In the genomic region with DNA sequence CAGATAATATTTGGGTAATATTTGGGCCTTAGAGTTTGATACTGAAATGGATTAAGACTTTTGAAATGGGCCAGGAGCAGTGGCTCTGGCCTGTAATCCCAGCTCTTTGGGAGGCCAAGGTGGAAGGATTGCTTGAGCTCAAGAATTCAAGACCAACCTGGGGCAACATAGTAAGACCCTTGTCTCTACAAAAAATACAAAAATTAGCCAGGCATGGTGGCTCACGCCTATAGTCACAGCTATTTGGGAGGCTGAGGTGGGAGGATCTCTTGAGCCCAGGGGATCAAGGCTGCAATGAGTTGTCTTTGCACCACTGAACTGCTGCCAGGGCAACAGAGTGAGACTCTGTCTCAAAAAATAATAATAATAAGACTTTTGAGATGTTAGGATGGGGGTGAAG, we compare ENCODE assay signal across 12 cellular contexts. TPM values are rescaled to one million over a fixed set of nuclear protein-coding genes. Genes with fewer than 3 reads are reported as not detected.
DNase-seq lines count a peak whose midpoint lies in the region; ATAC-seq and TF ChIP-seq lines count a peak whose summit lies in the region.
"Had no signal": no experiment of that assay in that cellular context is flagged by ENCODE, and none has a peak within 500 bp of the region (broad histone marks: within the 10 kb centered on the region; RNA-seq: fewer than 3 reads in every experiment).

No MANE protein-coding gene starts in this region.

- H3K9ac ChIP-seq in Karpas-422 (ENCODE audit: low read length) = peak overlapping the region; percentile 88
- no peak overlapping the region for H3K9ac ChIP-seq in mammary epithelial cell (ENCODE audit: insufficient read depth, low read length)

- WGBS in mammary epithelial cell (ENCODE audit: low coverage, missing lambda C conversion rate) = 100% methylated on average over 1 of the region's 1 CpG

- peaks cover 22% of the 10 kb centered on the region for H3K36me3 ChIP-seq in CD4-positive, CD25-positive, alpha-beta regulatory T cell (ENCODE audit: control insufficient read depth, insufficient read depth, low read length)
- peaks cover 22% of the 10 kb centered on the region for H3K36me3 ChIP-seq in Karpas-422 (ENCODE audit: insufficient read depth, low read length)
- peaks cover 2% of the 10 kb centered on the region for H3K36me3 ChIP-seq in mammary epithelial cell (ENCODE audit: insufficient read depth, low read length)

- CTCF ChIA-PET in mammary epithelial cell (lab: Charles Lee; ENCODE audit: low non-redundant PET) = no interaction called here

- no peaks in the 10 kb centered on the region for H3K9me2 ChIP-seq in Karpas-422 (replicated peaks; ENCODE audit: insufficient read depth, low read length)

- peaks cover 2 to 9% of the 10 kb centered on the region in 2 experiments for H3K9me3 ChIP-seq in CD4-positive, CD25-positive, alpha-beta regulatory T cell (ENCODE audit: control insufficient read depth in 2 of 2, low read length in 2 of 2)
- H3K9me3 ChIP-seq in Karpas-422 (ENCODE audit: low read length) (no peaks in the 10 kb centered on the region; the same call in 1 of the 2 replicates), mammary epithelial cell (replicated peaks; ENCODE audit: insufficient read depth, low read length) (peaks cover 3% of the 10 kb centered on the region)

- H3K9me3 Mint-ChIP-seq in CD4-positive, CD25-positive, alpha-beta regulatory T cell = peaks cover 0 to 13% (median 4%) of the 10 kb centered on the region in 7 donors
- H3K9me3 Mint-ChIP-seq in neural crest cell = no peaks in the 10 kb centered on the region

- H3K79me2 ChIP-seq in Karpas-422 (ENCODE audit: low read length) = peaks cover 20% of the 10 kb centered on the region
- H3K79me2 ChIP-seq in mammary epithelial cell (ENCODE audit: insufficient read depth, low read length) = peaks cover 12% of the 10 kb centered on the region

- H3K4me1 ChIP-seq in CD4-positive, CD25-positive, alpha-beta regulatory T cell (ENCODE audit: control insufficient read depth, insufficient read depth, low read length, poor library complexity, severe bottlenecking) = peaks cover 20% of the 10 kb centered on the region
- H3K4me1 ChIP-seq in Karpas-422 (ENCODE audit: low read length) (peaks cover 18% of the 10 kb centered on the region), mammary epithelial cell (ENCODE audit: insufficient read depth, low read length) (no peaks in the 10 kb centered on the region)

- intact Hi-C loops in mammary epithelial cell (cut with micrococcal nuclease) = no loop called here

- H4K20me1 ChIP-seq in Karpas-422 (ENCODE audit: insufficient read depth, low read depth, low read length) (no peaks in the 10 kb centered on the region), mammary epithelial cell (ENCODE audit: insufficient read depth, low read length) (no peaks in the 10 kb centered on the region)

- H3K4me3 ChIP-seq in CD4-positive, CD25-positive, alpha-beta regulatory T cell (ENCODE audit: low read depth, low read length) = peak overlapping the region; percentile 86
- H3K4me3 ChIP-seq in Karpas-422 (ENCODE audit: low read length) (peak overlapping the region; percentile 89), mammary epithelial cell (replicated peaks in 1 of 3; ENCODE audit: insufficient read depth in 1 of 3, low read depth in 2 of 3, low read length in 3 of 3) (no peak overlapping the region)

- H3K4me2 ChIP-seq in Karpas-422 (ENCODE audit: low read depth, low read length, poor library complexity, severe bottlenecking) (peak overlapping the region; percentile 92), mammary epithelial cell (ENCODE audit: insufficient read depth, low read depth, low read length) (peak overlapping the region; percentile 86)

- H3K27ac Mint-ChIP-seq in CD4-positive, CD25-positive, alpha-beta regulatory T cell = peak overlapping the region; percentile 95 to 98 (median 97)
- H3K27ac Mint-ChIP-seq in neural crest cell (ENCODE audit: unreplicated experiment) = no peak overlapping the region

- no peaks in the 10 kb centered on the region for H3K27me3 ChIP-seq in CD4-positive, CD25-positive, alpha-beta regulatory T cell (ENCODE audit: control insufficient read depth, insufficient read depth, low read length)
- H3K27me3 ChIP-seq in Karpas-422 (ENCODE audit: low read length) (no peaks in the 10 kb centered on the region), mammary epithelial cell (ENCODE audit: insufficient read depth, low read length) (no peaks in the 10 kb centered on the region)

- no peak for ATAC-seq in CD4-positive, CD25-positive, alpha-beta regulatory T cell (ENCODE audit: low read depth in 2 of 2)
- no peak for ATAC-seq in GM19452 (IDR thresholded peaks at IDR 0.05; ENCODE audit: unreplicated experiment)
- no peak for ATAC-seq in GM21619 (IDR thresholded peaks at IDR 0.05; ENCODE audit: unreplicated experiment)

- no peak for DNase-seq in CD4-positive, CD25-positive, alpha-beta regulatory T cell
- no peak for DNase-seq in Karpas-422
- no peak for DNase-seq in mammary epithelial cell
- no peak for DNase-seq in neural crest cell (ENCODE audit: low read depth, low spot score)
- no peak for DNase-seq in DMS153 (lab: John Stamatoyannopoulos, UW)
- no peak for DNase-seq in NCI-H1048 (lab: John Stamatoyannopoulos, UW)
- DNase-seq: activated CD8-positive, alpha-beta memory T cell treated with anti-CD3 and anti-CD28 coated beads, Interleukin-2, amount 50 U/mL, for 48 hours; KG1; NCI-H510A; substantia nigra had no signal

- dilution Hi-C loops in mammary epithelial cell (cut with HindIII; ENCODE audit: low sequenced_read_pairs) = loop anchor here (5.0 kb wide), 1 partner anchor 50 kb away; no protein-coding TSS in a partner anchor

- TF ChIP-seq CTCF in mammary epithelial cell (conservative IDR thresholded peaks at IDR 0.05 in 1 of 2, IDR thresholded peaks at IDR 0.05 in 1 of 2; ENCODE audit: extremely low read depth in 1 of 2, insufficient read depth in 1 of 2, low read depth in 1 of 2, low read length in 2 of 2) (no peak), neural crest cell (conservative IDR thresholded peaks at IDR 0.05) (no peak)

- H3K27ac ChIP-seq in CD4-positive, CD25-positive, alpha-beta regulatory T cell (ENCODE audit: insufficient read depth, low read length, poor library complexity, severe bottlenecking) = peak overlapping the region; percentile 88
- no peak overlapping the region for H3K27ac ChIP-seq in Karpas-422 (ENCODE audit: low read length)
- no peak overlapping the region for H3K27ac ChIP-seq in mammary epithelial cell (ENCODE audit: insufficient read depth, low read depth, low read length)

- H3K36me3 Mint-ChIP-seq in CD4-positive, CD25-positive, alpha-beta regulatory T cell = peaks cover 33% of the 10 kb centered on the region
- peaks cover 26% of the 10 kb centered on the region for H3K36me3 Mint-ChIP-seq in neural crest cell (ENCODE audit: low read depth)

- peak overlapping the region; percentile 91 to 96 (median 94) for H3K4me3 Mint-ChIP-seq in CD4-positive, CD25-positive, alpha-beta regulatory T cell
- H3K4me3 Mint-ChIP-seq in neural crest cell = peak overlapping the region; percentile 97

- no peaks in the 10 kb centered on the region for H3K27me3 Mint-ChIP-seq in CD4-positive, CD25-positive, alpha-beta regulatory T cell
- peaks cover 16% of the 10 kb centered on the region for H3K27me3 Mint-ChIP-seq in neural crest cell (ENCODE audit: low read depth)

- peak overlapping the region; percentile 82; the same call in 1 of the 2 replicates for H2AFZ ChIP-seq in Karpas-422 (ENCODE audit: low read length)
- peak overlapping the region; percentile 95 for H2AFZ ChIP-seq in mammary epithelial cell (ENCODE audit: low read depth, low read length)

- BruUV-seq in mammary epithelial cell (replicated peaks; lab: Mats Ljungman, UMichigan) = no TSS peak

- H3K4me1 Mint-ChIP-seq in CD4-positive, CD25-positive, alpha-beta regulatory T cell = peaks cover 12 to 45% (median 23%) of the 10 kb centered on the region in 4 donors
- H3K4me1 Mint-ChIP-seq in neural crest cell = peaks cover 34% of the 10 kb centered on the region

- in situ Hi-C loops in mammary epithelial cell (cut with MboI; ENCODE audit: low sequenced_read_pairs in 2 of 2) = no loop called here

RNA-seq across cellular contexts. Expression of gene ZNF836, which starts 0.9 kb away (rescaled TPM):
- 22.4 TPM for total RNA-seq in CD4-positive, CD25-positive, alpha-beta regulatory T cell
- polyA plus RNA-seq in CD4-positive, CD25-positive, alpha-beta regulatory T cell = 10 to 100 TPM in 1 of 4 donors, 1 to 10 TPM in 3; 3.0 to 10.2 (median 8.3) TPM
- 5.5 and 9.6 TPM in 2 replicates for total RNA-seq in Karpas-422 (2014; rRNA removed; shearing (Covaris generic); ENCODE audit: low replicate concordance)
- total RNA-seq in mammary epithelial cell (10 to 100 TPM; 10.0 to 11.2 TPM), neural crest cell (11.6 and 11.9 TPM in 2 replicates)
- 3.1 TPM for polyA plus RNA-seq in mammary epithelial cell
- polyA minus RNA-seq in mammary epithelial cell = not detected

RNA-seq across cellular contexts. Expression of gene PPP2R1A, which starts 17.5 kb away (rescaled TPM):
- total RNA-seq in CD4-positive, CD25-positive, alpha-beta regulatory T cell = 180 TPM
- polyA plus RNA-seq in CD4-positive, CD25-positive, alpha-beta regulatory T cell = 100 to 1,000 TPM; 170 to 212 (median 180) TPM
- 169 and 267 TPM in 2 replicates for total RNA-seq in Karpas-422 (2014; rRNA removed; shearing (Covaris generic); ENCODE audit: low replicate concordance)
- total RNA-seq in mammary epithelial cell (100 to 1,000 TPM; 213 to 299 TPM), neural crest cell (422 TPM in 2 replicates)
- polyA plus RNA-seq in mammary epithelial cell = 203 TPM
- 288 TPM for polyA minus RNA-seq in mammary epithelial cell

RNA-seq across cellular contexts. Expression of gene ZNF616, which starts 32.6 kb away (rescaled TPM):
- 2.8 TPM for total RNA-seq in CD4-positive, CD25-positive, alpha-beta regulatory T cell
- polyA plus RNA-seq in CD4-positive, CD25-positive, alpha-beta regulatory T cell = 1 to 10 TPM; 2.4 to 8.2 (median 4.1) TPM
- 6.1 and 7.4 TPM in 2 replicates for total RNA-seq in Karpas-422 (2014; rRNA removed; shearing (Covaris generic); ENCODE audit: low replicate concordance)
- total RNA-seq in mammary epithelial cell (10 to 100 TPM in 1 of 2 donors, 1 to 10 TPM in 1; 9.7 to 10.3 TPM), neural crest cell (18.9 and 25.2 TPM in 2 replicates)
- 3.0 TPM for polyA plus RNA-seq in mammary epithelial cell
- polyA minus RNA-seq in mammary epithelial cell = 11.1 TPM

Comparison
In these comparisons a context has a peak if more than half of its experiments do, and no peak if none do; other contexts are left out.
1. H3K4me3 ChIP-seq: peak in CD4-positive, CD25-positive, alpha-beta regulatory T cell (single experiment) and Karpas-422 (single experiment); none in mammary epithelial cell (0 of 3).